In genomic region chr9:130039504-130040147, GRCh38 we compare ENCODE assay signal across 8 cellular contexts. TPM values are rescaled to one million over a fixed set of nuclear protein-coding genes. Genes with fewer than 3 reads are reported as not detected.
DNase-seq lines count a peak whose midpoint lies in the region; ATAC-seq and TF ChIP-seq lines count a peak whose summit lies in the region.

No MANE protein-coding gene starts in this region.

- H3F3A ChIP-seq in PC-9 (ENCODE audit: insufficient read depth, low read depth), result peaks cover 21% of the 10 kb centered on the region

- H3K9me2 ChIP-seq in PC-9 (ENCODE audit: insufficient read depth), result no peaks in the 10 kb centered on the region

- no peaks in the 10 kb centered on the region for H3K9me3 Mint-ChIP-seq in activated B cell treated with CpG ODN at 0.5 μM for 24 hours

- peak; percentile 15 for DNase-seq in EH (ENCODE audit: low read depth)
- DNase-seq in activated B cell treated with CpG ODN at 0.5 μM for 24 hours, result no peak
- peak; percentile 45 for DNase-seq in midbrain (lab: John Stamatoyannopoulos, UW)
- no peak for DNase-seq in GF-D8 (lab: John Stamatoyannopoulos, UW)
- DNase-seq in PC-9, result no peak

- H3K27ac ChIP-seq in HEK293 (ENCODE audit: extremely low read depth, low read depth, low read length) (no peak overlapping the region), PC-9 (no peak overlapping the region)

- H3K27me3 ChIP-seq in PC-9 (ENCODE audit: insufficient read depth, low read depth), result no peaks in the 10 kb centered on the region

- H2AFZ ChIP-seq in PC-9, result no peak overlapping the region

- H3K4me3 Mint-ChIP-seq in activated B cell treated with CpG ODN at 0.5 μM for 24 hours, result peak overlapping the region; percentile 99

- H3K9me3 ChIP-seq in HEK293 (ENCODE audit: control insufficient read depth, insufficient read depth, low read depth, low read length) (no peaks in the 10 kb centered on the region), PC-9 (ENCODE audit: insufficient read depth, low read depth) (no peaks in the 10 kb centered on the region)

- BruUV-seq in PC-9 (replicated peaks; lab: Mats Ljungman, UMichigan), result no TSS peak

- H3K36me3 ChIP-seq in HEK293 (ENCODE audit: control insufficient read depth in 2 of 2, insufficient read depth in 1 of 2, low read length in 2 of 2) (no peaks in the 10 kb centered on the region), PC-9 (ENCODE audit: low read depth) (no peaks in the 10 kb centered on the region)

- H3K4me3 ChIP-seq in HEK293 (ENCODE audit: low read depth, low read length) (no peak overlapping the region), PC-9 (no peak overlapping the region)

- TF ChIP-seq CTCF in HEK293 (tag by site-specific recombination; IDR thresholded peaks at IDR 0.05) (no peak), activated B cell treated with CpG ODN at 0.5 μM for 24 hours (IDR thresholded peaks at IDR 0.05) (no peak), PC-9 (conservative IDR thresholded peaks at IDR 0.05) (no peak)

- no peak overlapping the region for H3K4me2 ChIP-seq in PC-9

- POLR2A ChIA-PET in HEK293 (lab: Yijun Ruan, JAX) (no interaction called here), activated B cell treated with CpG ODN at 0.5 μM for 24 hours (lab: Charles Lee) (interaction anchor here (0.6 to 26.4 kb wide), 18 partner anchors 14 to 654 kb away, joined by 3 to 1209 read pairs (median 6); partner anchors contain the start of genes EXOSC2 and GPR107), PC-9 (lab: Charles Lee; ENCODE audit: unreplicated experiment) (interaction anchor here (0.7 kb wide), 1 partner anchor 151 kb away, joined by 5 read pairs; no protein-coding TSS in a partner anchor)

- H4K20me1 ChIP-seq in PC-9 (ENCODE audit: insufficient read depth), result peaks cover 7% of the 10 kb centered on the region; the same call in 1 of the 2 replicates

- peaks cover 53% of the 10 kb centered on the region for H3K36me3 Mint-ChIP-seq in activated B cell treated with CpG ODN at 0.5 μM for 24 hours (ENCODE audit: low read depth)

- peaks cover 3% of the 10 kb centered on the region; the same call in 1 of the 2 replicates for H3K4me1 ChIP-seq in HEK293 (ENCODE audit: control insufficient read depth, insufficient read depth, low read length)
- H3K4me1 ChIP-seq in PC-9 (replicated peaks; ENCODE audit: insufficient read depth), result peaks cover 27% of the 10 kb centered on the region

- H3K27ac Mint-ChIP-seq in activated B cell treated with CpG ODN at 0.5 μM for 24 hours, result peak overlapping the region; percentile 95

- H3K79me2 ChIP-seq in PC-9 (ENCODE audit: low read depth), result peaks cover 70% of the 10 kb centered on the region

- ATAC-seq in activated B cell treated with CpG ODN at 0.5 μM for 24 hours (ENCODE audit: low read depth), result peak; percentile 25
- no peak for ATAC-seq in GM18858 (IDR thresholded peaks at IDR 0.05; ENCODE audit: unreplicated experiment)
- no peak for ATAC-seq in GM19463 (IDR thresholded peaks at IDR 0.05; ENCODE audit: unreplicated experiment)

- intact Hi-C loops in activated B cell treated with CpG ODN at 0.5 μM for 24 hours (cut with micrococcal nuclease) (loop anchor here (1.0 to 5.0 kb wide), 7 partner anchors 16 to 202 kb away; partner anchors contain the start of genes C9orf78 and USP20), PC-9 (cut with micrococcal nuclease; ENCODE audit: unreplicated experiment) (loop anchor here (5.0 kb wide), 2 partner anchors 42 to 53 kb away; no protein-coding TSS in a partner anchor)

- CTCF ChIA-PET in HEK293 (lab: Yijun Ruan, JAX), result interaction anchor here (0.6 to 4.3 kb wide), 12 partner anchors 11 to 228 kb away, joined by 3 to 29 read pairs (median 3); no protein-coding TSS in a partner anchor
- CTCF ChIA-PET in activated B cell treated with CpG ODN at 0.5 μM for 24 hours (lab: Charles Lee), result interaction anchor here (0.8 to 1.6 kb wide), 4 partner anchors 30 to 155 kb away, joined by 3 to 4 read pairs (median 4); no protein-coding TSS in a partner anchor
- CTCF ChIA-PET in PC-9 (lab: Charles Lee), result interaction anchor here (0.6 kb wide), 1 partner anchor 15 kb away, joined by 3 read pairs; no protein-coding TSS in a partner anchor

- H3K27me3 Mint-ChIP-seq in activated B cell treated with CpG ODN at 0.5 μM for 24 hours, result no peaks in the 10 kb centered on the region

- peaks cover 71% of the 10 kb centered on the region for H3K4me1 Mint-ChIP-seq in activated B cell treated with CpG ODN at 0.5 μM for 24 hours

TF ChIP-seq in HEK293, 187 proteins besides CTCF, POLR2A, EP300 and RAD21:
- TF ChIP-seq ZNF362 (tag by site-specific recombination; IDR thresholded peaks at IDR 0.05), result no peak
- TF ChIP-seq SCRT2 (tag by site-specific recombination; IDR thresholded peaks at IDR 0.05), result peak; percentile 55
- peak; percentile 90 for TF ChIP-seq PRDM1 (tag by site-specific recombination; IDR thresholded peaks at IDR 0.05)
- peak; percentile 50 for TF ChIP-seq SP7 (tag by site-specific recombination; IDR thresholded peaks at IDR 0.05)

RNA-seq across cellular contexts. Expression of gene FNBP1, which starts 3.4 kb away (rescaled TPM):
- total RNA-seq in activated B cell treated with CpG ODN at 0.5 μM for 24 hours, result 454 and 501 TPM in 2 replicates
- total RNA-seq in PC-9 (2021), result 68.2 and 80.7 TPM in 2 replicates

RNA-seq across cellular contexts. Expression of gene GPR107, which starts 14.1 kb away (rescaled TPM):
- total RNA-seq in activated B cell treated with CpG ODN at 0.5 μM for 24 hours, result 17.7 and 19.6 TPM in 2 replicates
- 66.4 and 77.4 TPM in 2 replicates for total RNA-seq in PC-9 (2021)

Comparison
In these comparisons a context has a peak if more than half of its experiments do, and no peak if none do; other contexts are left out.
1. DNase-seq: peak in EH (single experiment) and midbrain (single experiment); none in activated B cell treated with CpG ODN at 0.5 μM for 24 hours (single experiment), GF-D8 (single experiment) and PC-9 (0 of 2).